Comparison of ENCODE assay signal across 14 cellular contexts in genomic region chr13:100521912-100522490, GRCh38.
DNase-seq lines count a peak whose midpoint lies in the region; ATAC-seq and TF ChIP-seq lines count a peak whose summit lies in the region.
"Had no signal": no experiment of that assay in that cellular context is flagged by ENCODE, and none has a peak within 500 bp of the region (broad histone marks: within the 10 kb centered on the region; RNA-seq: fewer than 3 reads in every experiment).

No MANE protein-coding gene starts in this region.

- no peaks in the 10 kb centered on the region for H3K36me3 ChIP-seq in CD4-positive, CD25-positive, alpha-beta regulatory T cell (ENCODE audit: control insufficient read depth, insufficient read depth, low read length)
- H3K36me3 ChIP-seq in endodermal cell (ENCODE audit: control insufficient read depth, insufficient read depth, low read length), result peaks cover 7% of the 10 kb centered on the region

- no peaks in the 10 kb centered on the region for H3K9me3 ChIP-seq in CD4-positive, CD25-positive, alpha-beta regulatory T cell (ENCODE audit: control insufficient read depth in 2 of 2, low read length in 2 of 2)
- no peaks in the 10 kb centered on the region for H3K9me3 ChIP-seq in endodermal cell (ENCODE audit: control insufficient read depth, low read length)
- H3K9me3 ChIP-seq: left lung, right lobe of liver had no signal

- no peaks in the 10 kb centered on the region for H3K27me3 ChIP-seq in CD4-positive, CD25-positive, alpha-beta regulatory T cell (ENCODE audit: control insufficient read depth, insufficient read depth, low read length)
- H3K27me3 ChIP-seq in endodermal cell (ENCODE audit: control insufficient read depth, insufficient read depth, low read length, poor library complexity, severe bottlenecking), result no peaks in the 10 kb centered on the region
- H3K27me3 ChIP-seq: left lung, right lobe of liver had no signal

- peak; percentile 62 to 67 for ATAC-seq in CD4-positive, CD25-positive, alpha-beta regulatory T cell (ENCODE audit: low read depth in 2 of 2)
- ATAC-seq in GM19351 (IDR thresholded peaks at IDR 0.05; ENCODE audit: unreplicated experiment), result no peak
- ATAC-seq: left lung, right lobe of liver had no signal

- peak overlapping the region; percentile 40 to 79 (median 74) for H3K4me3 Mint-ChIP-seq in CD4-positive, CD25-positive, alpha-beta regulatory T cell
- H3K4me3 Mint-ChIP-seq in endodermal cell, result no peak overlapping the region

- no peaks in the 10 kb centered on the region for H3K27me3 Mint-ChIP-seq in CD4-positive, CD25-positive, alpha-beta regulatory T cell
- no peaks in the 10 kb centered on the region for H3K27me3 Mint-ChIP-seq in endodermal cell (ENCODE audit: insufficient read depth)

- peaks cover 18% of the 10 kb centered on the region for H3K4me1 ChIP-seq in CD4-positive, CD25-positive, alpha-beta regulatory T cell (ENCODE audit: control insufficient read depth, insufficient read depth, low read length, poor library complexity, severe bottlenecking)
- H3K4me1 ChIP-seq in endodermal cell (ENCODE audit: control insufficient read depth, insufficient read depth, low read length), result peaks cover 5% of the 10 kb centered on the region
- H3K4me1 ChIP-seq: left lung had no signal

- no peak overlapping the region for H3K9ac ChIP-seq in endodermal cell (ENCODE audit: extremely low read depth, low read length, poor library complexity, severe bottlenecking)

- WGBS in endodermal cell (ENCODE audit: insufficient coverage in 1 of 2, insufficient read length in 1 of 2), 2 experiments, result 90 to 93% methylated on average over 7 to 11 of the region's 11 CpGs

- DNase-seq in CD4-positive, CD25-positive, alpha-beta regulatory T cell, result peak in 2 of 3 donors; percentile 17 to 56
- DNase-seq in DMS 273 treated with DMSO at 0.1 percent for 48 hours (lab: John Stamatoyannopoulos, UW), result peak; percentile 72
- DNase-seq in NCI-H524 (lab: John Stamatoyannopoulos, UW), result peak; percentile 38 to 74
- DNase-seq in endodermal cell, result peak; percentile 19
- DNase-seq in activated CD4-positive, alpha-beta T cell treated with anti-CD3 and anti-CD28 coated beads for 48 hours, result no peak
- no peak for DNase-seq in NCI-H774 (lab: John Stamatoyannopoulos, UW)
- DNase-seq: Calu3; KG1; left lung; NCI-H1930; right lobe of liver; stimulated activated naive CD4-positive, alpha-beta T cell treated with Interleukin-2 at 50 U/mL for 16 hours had no signal

- TF ChIP-seq CTCF in endodermal cell (conservative IDR thresholded peaks at IDR 0.05), result no peak

- peak overlapping the region; percentile 58 for H3K4me3 ChIP-seq in CD4-positive, CD25-positive, alpha-beta regulatory T cell (ENCODE audit: low read depth, low read length)
- no peak overlapping the region for H3K4me3 ChIP-seq in endodermal cell (ENCODE audit: low read length)
- H3K4me3 ChIP-seq: left lung, right lobe of liver had no signal

- no peak overlapping the region for H3K27ac ChIP-seq in CD4-positive, CD25-positive, alpha-beta regulatory T cell (ENCODE audit: insufficient read depth, low read length, poor library complexity, severe bottlenecking)
- H3K27ac ChIP-seq in endodermal cell (ENCODE audit: low read depth, low read length), result peak overlapping the region; percentile 58
- H3K27ac ChIP-seq: left lung, VCaP had no signal

- peaks cover 6 to 26% (median 18%) of the 10 kb centered on the region in 4 donors for H3K4me1 Mint-ChIP-seq in CD4-positive, CD25-positive, alpha-beta regulatory T cell
- peaks cover 15% of the 10 kb centered on the region for H3K4me1 Mint-ChIP-seq in endodermal cell

- no peaks in the 10 kb centered on the region for H3K9me3 Mint-ChIP-seq in CD4-positive, CD25-positive, alpha-beta regulatory T cell
- H3K9me3 Mint-ChIP-seq in endodermal cell, result no peaks in the 10 kb centered on the region

- peak overlapping the region in 1 of 3 donors; percentile 56 for H3K27ac Mint-ChIP-seq in CD4-positive, CD25-positive, alpha-beta regulatory T cell
- H3K27ac Mint-ChIP-seq in endodermal cell, result no peak overlapping the region

- H3K36me3 Mint-ChIP-seq in CD4-positive, CD25-positive, alpha-beta regulatory T cell, result peaks cover 4% of the 10 kb centered on the region
- H3K36me3 Mint-ChIP-seq in endodermal cell (ENCODE audit: low read depth), result peaks cover 21% of the 10 kb centered on the region

Comparison
In these comparisons a context has a peak if more than half of its experiments do, and no peak if none do; other contexts are left out.
1. DNase-seq: peak in CD4-positive, CD25-positive, alpha-beta regulatory T cell (2 of 3), DMS 273 treated with DMSO at 0.1 percent for 48 hours (single experiment), NCI-H524 (2 of 2) and endodermal cell (single experiment); none in activated CD4-positive, alpha-beta T cell treated with anti-CD3 and anti-CD28 coated beads for 48 hours (single experiment) and NCI-H774 (single experiment).